8 cellular contexts compared by ENCODE assay signal in genomic region chr2:71157124-71157802, GRCh38. TPM values are rescaled to one million over a fixed set of nuclear protein-coding genes. Genes with fewer than 3 reads are reported as not detected.
DNase-seq lines count a peak whose midpoint lies in the region; ATAC-seq and TF ChIP-seq lines count a peak whose summit lies in the region.

No MANE protein-coding gene starts in this region.

- H3F3A ChIP-seq in GM23338 (replicated peaks; ENCODE audit: low read depth): no peaks in the 10 kb centered on the region
- no peaks in the 10 kb centered on the region for H3F3A ChIP-seq in OCI-LY1 (ENCODE audit: insufficient read depth, low read length)

- no peak overlapping the region for H3K4me3 ChIP-seq in CD4-positive, CD25-positive, alpha-beta regulatory T cell (ENCODE audit: low read depth, low read length)
- H3K4me3 ChIP-seq in GM23338: no peak overlapping the region
- H3K4me3 ChIP-seq in OCI-LY1 (ENCODE audit: low read depth, low read length, poor library complexity, severe bottlenecking): no peak overlapping the region
- H3K4me3 ChIP-seq in osteoblast (ENCODE audit: insufficient read depth, low read length): peak overlapping the region; percentile 53
- peak overlapping the region; percentile 25 for H3K4me3 ChIP-seq in thoracic aorta

- H3K4me2 ChIP-seq in GM23338 (peak overlapping the region; percentile 55; the same call in 1 of the 2 replicates), OCI-LY1 (ENCODE audit: low read length) (no peak overlapping the region), osteoblast (ENCODE audit: insufficient read depth, low read length) (peak overlapping the region; percentile 66)

- TF ChIP-seq CTCF in GM23338 (conservative IDR thresholded peaks at IDR 0.05; ENCODE audit: low read depth in 2 of 2): peak; percentile 85 to 91
- TF ChIP-seq CTCF in OCI-LY1 (IDR thresholded peaks at IDR 0.05; ENCODE audit: low read length): peak; percentile 67; the same call in 1 of the 2 replicates
- peak; percentile 73 for TF ChIP-seq CTCF in osteoblast (IDR thresholded peaks at IDR 0.05; ENCODE audit: extremely low read depth, low read depth, low read length)
- peak; percentile 51 for TF ChIP-seq CTCF in thoracic aorta (IDR thresholded peaks at IDR 0.05)

- H3K4me1 ChIP-seq in CD4-positive, CD25-positive, alpha-beta regulatory T cell (ENCODE audit: control insufficient read depth, insufficient read depth, low read length, poor library complexity, severe bottlenecking): no peaks in the 10 kb centered on the region
- H3K4me1 ChIP-seq in GM23338 (ENCODE audit: insufficient read depth): peaks cover 6% of the 10 kb centered on the region
- H3K4me1 ChIP-seq in OCI-LY1 (ENCODE audit: insufficient read depth, low read length, severe bottlenecking): no peaks in the 10 kb centered on the region
- peaks cover 2% of the 10 kb centered on the region for H3K4me1 ChIP-seq in osteoblast (ENCODE audit: insufficient read depth, low read length)
- H3K4me1 ChIP-seq in thoracic aorta (ENCODE audit: control insufficient read depth in 1 of 2, low read depth in 2 of 2): peaks cover 4 to 9% of the 10 kb centered on the region in 2 donors

- H3K4me3 Mint-ChIP-seq in CD4-positive, CD25-positive, alpha-beta regulatory T cell: no peak overlapping the region
- H3K4me3 Mint-ChIP-seq in GM23338: no peak overlapping the region
- H3K4me3 Mint-ChIP-seq in activated T-helper 1 cell treated with anti-CD3 and anti-CD28 coated beads, Interleukin-12 subunit alpha, Interleukin-12 subunit beta, Interleukin-2, Interleukin-4 antibody, amounts not matched to agents 30 ng/mL and 10 ng/mL and 1 ng/mL, durations not matched to agents 14 hours and 24 hours and 36 hours: no peak overlapping the region

- no peaks in the 10 kb centered on the region for H3K9me3 ChIP-seq in CD4-positive, CD25-positive, alpha-beta regulatory T cell (ENCODE audit: control insufficient read depth in 2 of 2, low read length in 2 of 2)
- H3K9me3 ChIP-seq in OCI-LY1 (ENCODE audit: low read length) (no peaks in the 10 kb centered on the region), osteoblast (ENCODE audit: low read depth, low read length) (no peaks in the 10 kb centered on the region), thoracic aorta (no peaks in the 10 kb centered on the region)

- no peaks in the 10 kb centered on the region for H3K79me2 ChIP-seq in GM23338 (replicated peaks; ENCODE audit: insufficient read depth)
- H3K79me2 ChIP-seq in OCI-LY1 (ENCODE audit: insufficient read depth, low read length): no peaks in the 10 kb centered on the region
- H3K79me2 ChIP-seq in osteoblast (ENCODE audit: insufficient read depth, low read length): no peaks in the 10 kb centered on the region

- H2AFZ ChIP-seq in GM23338: peak overlapping the region; percentile 95
- H2AFZ ChIP-seq in OCI-LY1 (ENCODE audit: low read length): no peak overlapping the region
- H2AFZ ChIP-seq in osteoblast (ENCODE audit: low read length): peak overlapping the region; percentile 81

- peaks cover 0 to 3% (median 0%) of the 10 kb centered on the region in 7 donors for H3K9me3 Mint-ChIP-seq in CD4-positive, CD25-positive, alpha-beta regulatory T cell
- H3K9me3 Mint-ChIP-seq in GM23338: no peaks in the 10 kb centered on the region
- no peaks in the 10 kb centered on the region for H3K9me3 Mint-ChIP-seq in activated T-helper 1 cell treated with anti-CD3 and anti-CD28 coated beads, Interleukin-12 subunit alpha, Interleukin-12 subunit beta, Interleukin-2, Interleukin-4 antibody, amounts not matched to agents 30 ng/mL and 10 ng/mL and 1 ng/mL, durations not matched to agents 14 hours and 24 hours and 36 hours

- no peak overlapping the region for H3K27ac ChIP-seq in CD4-positive, CD25-positive, alpha-beta regulatory T cell (ENCODE audit: insufficient read depth, low read length, poor library complexity, severe bottlenecking)
- H3K27ac ChIP-seq in GM23338 (ENCODE audit: low read depth) (no peak overlapping the region), OCI-LY1 (ENCODE audit: low read depth, low read length, poor library complexity, severe bottlenecking) (no peak overlapping the region), osteoblast (ENCODE audit: low read depth, low read length) (no peak overlapping the region), thoracic aorta (no peak overlapping the region)

- peak; percentile 19 to 32 (median 31) for DNase-seq in CD4-positive, CD25-positive, alpha-beta regulatory T cell
- DNase-seq in GM23338 (ENCODE audit: low spot score) (peak; percentile 92), foreskin melanocyte (peak; percentile 22), osteoblast (ENCODE audit: insufficient read length, low spot score, missing footprints) (peak; percentile 90), thoracic aorta (ENCODE audit: low spot score) (no peak)
- peak; percentile 11 for DNase-seq in activated T-helper 1 cell treated with anti-CD3 and anti-CD28 coated beads, Interleukin-12 subunit alpha, Interleukin-12 subunit beta, Interleukin-2, Interleukin-4 antibody, amounts not matched to agents 30 ng/mL and 10 ng/mL and 1 ng/mL, durations not matched to agents 14 hours and 24 hours and 36 hours (ENCODE audit: low spot score)

- H3K36me3 Mint-ChIP-seq in CD4-positive, CD25-positive, alpha-beta regulatory T cell: no peaks in the 10 kb centered on the region
- H3K36me3 Mint-ChIP-seq in GM23338 (ENCODE audit: low read depth): no peaks in the 10 kb centered on the region
- no peaks in the 10 kb centered on the region for H3K36me3 Mint-ChIP-seq in activated T-helper 1 cell treated with anti-CD3 and anti-CD28 coated beads, Interleukin-12 subunit alpha, Interleukin-12 subunit beta, Interleukin-2, Interleukin-4 antibody, amounts not matched to agents 30 ng/mL and 10 ng/mL and 1 ng/mL, durations not matched to agents 14 hours and 24 hours and 36 hours (ENCODE audit: low read depth)

- ATAC-seq in CD4-positive, CD25-positive, alpha-beta regulatory T cell (ENCODE audit: low read depth in 2 of 2): peak; percentile 64 to 69
- ATAC-seq in GM23338 (peak; percentile 96), thoracic aorta (ENCODE audit: insufficient number of reproducible peaks, low FRiP score, low read depth) (no peak), GM19351 (IDR thresholded peaks at IDR 0.05; ENCODE audit: unreplicated experiment) (no peak)

- H3K9me2 ChIP-seq in GM23338 (ENCODE audit: insufficient read depth) (0 out of 2 replicates have a peak, but pooled peaks cover 2% of the 10 kb centered on the region), OCI-LY1 (ENCODE audit: low read depth, low read length) (no peaks in the 10 kb centered on the region)

- peaks cover 13% of the 10 kb centered on the region for H3K27me3 Mint-ChIP-seq in CD4-positive, CD25-positive, alpha-beta regulatory T cell
- peaks cover 14% of the 10 kb centered on the region for H3K27me3 Mint-ChIP-seq in GM23338 (ENCODE audit: insufficient read depth, low read depth, poor library complexity)
- peaks cover 6% of the 10 kb centered on the region for H3K27me3 Mint-ChIP-seq in activated T-helper 1 cell treated with anti-CD3 and anti-CD28 coated beads, Interleukin-12 subunit alpha, Interleukin-12 subunit beta, Interleukin-2, Interleukin-4 antibody, amounts not matched to agents 30 ng/mL and 10 ng/mL and 1 ng/mL, durations not matched to agents 14 hours and 24 hours and 36 hours (ENCODE audit: insufficient read depth)

- H3K27me3 ChIP-seq in CD4-positive, CD25-positive, alpha-beta regulatory T cell (ENCODE audit: control insufficient read depth, insufficient read depth, low read length): no peaks in the 10 kb centered on the region
- no peaks in the 10 kb centered on the region for H3K27me3 ChIP-seq in GM23338 (ENCODE audit: insufficient read depth)
- H3K27me3 ChIP-seq in OCI-LY1 (ENCODE audit: insufficient read depth, low read length): no peaks in the 10 kb centered on the region
- peaks cover 8% of the 10 kb centered on the region for H3K27me3 ChIP-seq in osteoblast (ENCODE audit: insufficient read depth, low read length)
- no peaks in the 10 kb centered on the region for H3K27me3 ChIP-seq in thoracic aorta (replicated peaks; ENCODE audit: insufficient read depth)

- intact Hi-C loops in activated T-helper 1 cell treated with anti-CD3 and anti-CD28 coated beads, Interleukin-12 subunit alpha, Interleukin-12 subunit beta, Interleukin-2, Interleukin-4 antibody, amounts not matched to agents 30 ng/mL and 10 ng/mL and 1 ng/mL, durations not matched to agents 14 hours and 24 hours and 36 hours (cut with micrococcal nuclease): loop anchor here (1.0 kb wide), 1 partner anchor 353 kb away; no protein-coding TSS in a partner anchor

- H3K27ac Mint-ChIP-seq in CD4-positive, CD25-positive, alpha-beta regulatory T cell: peak overlapping the region in 2 of 3 donors; percentile 49 to 69
- no peak overlapping the region for H3K27ac Mint-ChIP-seq in GM23338
- no peak overlapping the region for H3K27ac Mint-ChIP-seq in activated T-helper 1 cell treated with anti-CD3 and anti-CD28 coated beads, Interleukin-12 subunit alpha, Interleukin-12 subunit beta, Interleukin-2, Interleukin-4 antibody, amounts not matched to agents 30 ng/mL and 10 ng/mL and 1 ng/mL, durations not matched to agents 14 hours and 24 hours and 36 hours

- no peaks in the 10 kb centered on the region for H3K36me3 ChIP-seq in CD4-positive, CD25-positive, alpha-beta regulatory T cell (ENCODE audit: control insufficient read depth, insufficient read depth, low read length)
- H3K36me3 ChIP-seq in GM23338 (ENCODE audit: insufficient read depth) (no peaks in the 10 kb centered on the region), OCI-LY1 (ENCODE audit: insufficient read depth, low read length) (no peaks in the 10 kb centered on the region), osteoblast (ENCODE audit: insufficient read depth, low read length) (no peaks in the 10 kb centered on the region), thoracic aorta (no peaks in the 10 kb centered on the region)

- H4K20me1 ChIP-seq in GM23338 (replicated peaks; ENCODE audit: insufficient read depth): no peaks in the 10 kb centered on the region
- H4K20me1 ChIP-seq in OCI-LY1 (ENCODE audit: insufficient read depth, low read length): no peaks in the 10 kb centered on the region
- no peaks in the 10 kb centered on the region for H4K20me1 ChIP-seq in osteoblast (ENCODE audit: insufficient read depth, low read length)

- peaks cover 0 to 8% (median 2%) of the 10 kb centered on the region in 4 donors for H3K4me1 Mint-ChIP-seq in CD4-positive, CD25-positive, alpha-beta regulatory T cell
- H3K4me1 Mint-ChIP-seq in GM23338: peaks cover 12% of the 10 kb centered on the region
- peaks cover 11% of the 10 kb centered on the region for H3K4me1 Mint-ChIP-seq in activated T-helper 1 cell treated with anti-CD3 and anti-CD28 coated beads, Interleukin-12 subunit alpha, Interleukin-12 subunit beta, Interleukin-2, Interleukin-4 antibody, amounts not matched to agents 30 ng/mL and 10 ng/mL and 1 ng/mL, durations not matched to agents 14 hours and 24 hours and 36 hours (ENCODE audit: low read depth)

- H3K9ac ChIP-seq in OCI-LY1 (ENCODE audit: low read length): no peak overlapping the region

RNA-seq across cellular contexts. Expression of gene MPHOSPH10, which starts 26.8 kb away (rescaled TPM):
- 28.3 TPM for total RNA-seq in CD4-positive, CD25-positive, alpha-beta regulatory T cell
- 10 to 100 TPM; 18.0 to 23.1 (median 20.1) TPM for polyA plus RNA-seq in CD4-positive, CD25-positive, alpha-beta regulatory T cell
- total RNA-seq in GM23338 (2014; rRNA removed; shearing (Covaris generic)): 23.8 and 24.9 TPM in 2 replicates
- polyA plus RNA-seq in GM23338 (2016; fragmentation: Nextera tagmentation; extraction: Ambion mirVana): 53.7 and 64.8 TPM in 2 replicates
- 67.5 and 68.8 TPM in 2 replicates for total RNA-seq in activated T-helper 1 cell treated with anti-CD3 and anti-CD28 coated beads, Interleukin-12 subunit alpha, Interleukin-12 subunit beta, Interleukin-2, Interleukin-4 antibody, amounts not matched to agents 30 ng/mL and 10 ng/mL and 1 ng/mL, durations not matched to agents 14 hours and 24 hours and 36 hours
- total RNA-seq in osteoblast (15.0 and 17.0 TPM in 2 replicates), thoracic aorta (10 to 100 TPM; 17.2 to 37.0 TPM)

RNA-seq across cellular contexts. Expression of gene MCEE, which starts 27.2 kb away (rescaled TPM):
- total RNA-seq in CD4-positive, CD25-positive, alpha-beta regulatory T cell: 12.8 TPM
- 10 to 100 TPM; 24.6 to 38.2 (median 33.4) TPM for polyA plus RNA-seq in CD4-positive, CD25-positive, alpha-beta regulatory T cell
- 8.4 and 9.9 TPM in 2 replicates for total RNA-seq in GM23338 (2014; rRNA removed; shearing (Covaris generic))
- 26.2 and 31.1 TPM in 2 replicates for polyA plus RNA-seq in GM23338 (2016; fragmentation: Nextera tagmentation; extraction: Ambion mirVana)
- 11.4 and 14.7 TPM in 2 replicates for total RNA-seq in activated T-helper 1 cell treated with anti-CD3 and anti-CD28 coated beads, Interleukin-12 subunit alpha, Interleukin-12 subunit beta, Interleukin-2, Interleukin-4 antibody, amounts not matched to agents 30 ng/mL and 10 ng/mL and 1 ng/mL, durations not matched to agents 14 hours and 24 hours and 36 hours
- 21.4 and 24.2 TPM in 2 replicates for total RNA-seq in osteoblast
- 10 to 100 TPM in 1 of 2 donors, 1 to 10 TPM in 1; 5.8 to 10.6 TPM for total RNA-seq in thoracic aorta

Comparison
In these comparisons a context has a peak if more than half of its experiments do, and no peak if none do; other contexts are left out.
1. ATAC-seq: peak in CD4-positive, CD25-positive, alpha-beta regulatory T cell (2 of 2) and GM23338 (single experiment); none in thoracic aorta (single experiment) and GM19351 (single experiment).
2. H3K4me3 ChIP-seq: peak in osteoblast (single experiment) and thoracic aorta (single experiment); none in CD4-positive, CD25-positive, alpha-beta regulatory T cell (single experiment), GM23338 (single experiment) and OCI-LY1 (single experiment).
3. H3K27ac Mint-ChIP-seq: peak in CD4-positive, CD25-positive, alpha-beta regulatory T cell (2 of 3); none in GM23338 (single experiment) and activated T-helper 1 cell treated with anti-CD3 and anti-CD28 coated beads, Interleukin-12 subunit alpha, Interleukin-12 subunit beta, Interleukin-2, Interleukin-4 antibody, amounts not matched to agents 30 ng/mL and 10 ng/mL and 1 ng/mL, durations not matched to agents 14 hours and 24 hours and 36 hours (single experiment).
4. Peak in every context shown above with its lines, with median percentiles within 50 percentile points of each other: CTCF ChIP-seq.